13 cellular contexts compared by ENCODE assay signal in genomic region chr3:124520970-124521369, GRCh38.
DNase-seq lines count a peak whose midpoint lies in the region; ATAC-seq, FAIRE-seq and TF ChIP-seq lines count a peak whose summit lies in the region.
"Had no signal": no experiment of that assay in that cellular context is flagged by ENCODE, and none has a peak within 500 bp of the region (broad histone marks: within the 10 kb centered on the region; RNA-seq: fewer than 3 reads in every experiment).

No MANE protein-coding gene starts in this region.

- POLR2A ChIA-PET in WTC11 (lab: Charles Lee): no interaction called here

- ATAC-seq in WTC11 (peak; percentile 61), pancreas (peak; percentile 80 to 98 (median 95))
- ATAC-seq in stimulated activated memory B cell treated with anti-CD40 and anti-IgM and Interleukin-4, amounts not matched to agents 10 μg/mL and 1 μg/mL and 100 μg/mL, for 72 hours: no peak

- BruUV-seq in mammary epithelial cell (replicated peaks; lab: Mats Ljungman, UMichigan): no TSS peak

- peak; percentile 41 for DNase-seq in HT-29 (ENCODE audit: low spot score)
- peak; percentile 86 for DNase-seq in NCI-H2081 treated with DMSO at 0.1 percent for 48 hours (lab: John Stamatoyannopoulos, UW)
- DNase-seq in WTC11 (ENCODE audit: low spot score): no peak
- DNase-seq in pancreas: peak in 2 of 6 donors; percentile 16 to 26
- no peak for DNase-seq in NK-92 treated with Interleukin-12 subunit alpha and Interleukin-12 subunit beta, amount 100 ng/mL, for 24 hours (lab: John Stamatoyannopoulos, UW)
- no peak for DNase-seq in OCI-M1 (lab: John Stamatoyannopoulos, UW)
- no peak for DNase-seq in mammary epithelial cell
- DNase-seq: activated CD4-positive, alpha-beta T cell treated with anti-CD3 and anti-CD28 coated beads, Interleukin-2, amount 50 U/mL, for 1 hour; CD4-positive, alpha-beta memory T cell; spleen; T-helper 1 cell had no signal

- dilution Hi-C loops in mammary epithelial cell (cut with HindIII; ENCODE audit: low sequenced_read_pairs): no loop called here

- no peaks in the 10 kb centered on the region for H3K79me2 ChIP-seq in mammary epithelial cell (ENCODE audit: insufficient read depth, low read length)

- no peak overlapping the region for H3K9ac ChIP-seq in mammary epithelial cell (ENCODE audit: insufficient read depth, low read length)
- H3K9ac ChIP-seq: neural progenitor cell had no signal

- H3K4me3 ChIP-seq in pancreas: no peak overlapping the region
- no peak overlapping the region for H3K4me3 ChIP-seq in mammary epithelial cell (replicated peaks in 1 of 3; ENCODE audit: insufficient read depth in 1 of 3, low read depth in 2 of 3, low read length in 3 of 3)
- H3K4me3 ChIP-seq: neural progenitor cell, spleen had no signal

- H3K4me3 Mint-ChIP-seq in WTC11: no peak overlapping the region
- H3K4me3 Mint-ChIP-seq in stimulated activated memory B cell treated with anti-CD40 and anti-IgM and Interleukin-4, amounts not matched to agents 10 μg/mL and 1 μg/mL and 100 μg/mL, for 72 hours: no peak overlapping the region
- H3K4me3 Mint-ChIP-seq: CD4-positive, alpha-beta memory T cell; neural progenitor cell had no signal

- no peaks in the 10 kb centered on the region for H4K20me1 ChIP-seq in mammary epithelial cell (ENCODE audit: insufficient read depth, low read length)

- no peaks in the 10 kb centered on the region for H3K9me3 ChIP-seq in pancreas
- H3K9me3 ChIP-seq in mammary epithelial cell (replicated peaks; ENCODE audit: insufficient read depth, low read length): no peaks in the 10 kb centered on the region

- in situ Hi-C loops in mammary epithelial cell (cut with MboI; ENCODE audit: low sequenced_read_pairs in 2 of 2): no loop called here

- intact Hi-C loops in pancreas (cut with DNase I) (no loop called here), mammary epithelial cell (cut with micrococcal nuclease) (no loop called here)

- peaks cover 7% of the 10 kb centered on the region; the same call in 1 of the 2 replicates for H3K36me3 Mint-ChIP-seq in WTC11
- H3K36me3 Mint-ChIP-seq in stimulated activated memory B cell treated with anti-CD40 and anti-IgM and Interleukin-4, amounts not matched to agents 10 μg/mL and 1 μg/mL and 100 μg/mL, for 72 hours: no peaks in the 10 kb centered on the region
- H3K36me3 Mint-ChIP-seq: CD4-positive, alpha-beta memory T cell; neural progenitor cell had no signal

- H3K9me3 Mint-ChIP-seq in WTC11: peaks cover 9% of the 10 kb centered on the region
- H3K9me3 Mint-ChIP-seq in stimulated activated memory B cell treated with anti-CD40 and anti-IgM and Interleukin-4, amounts not matched to agents 10 μg/mL and 1 μg/mL and 100 μg/mL, for 72 hours: peaks cover 5% of the 10 kb centered on the region
- H3K9me3 Mint-ChIP-seq: neural progenitor cell had no signal

- no peak overlapping the region for H3K4me2 ChIP-seq in mammary epithelial cell (ENCODE audit: insufficient read depth, low read depth, low read length)
- H3K4me2 ChIP-seq: neural progenitor cell had no signal

- TF ChIP-seq CTCF in WTC11 (IDR thresholded peaks at IDR 0.05) (no peak), pancreas (IDR thresholded peaks at IDR 0.05) (no peak), mammary epithelial cell (conservative IDR thresholded peaks at IDR 0.05 in 1 of 2, IDR thresholded peaks at IDR 0.05 in 1 of 2; ENCODE audit: extremely low read depth in 1 of 2, insufficient read depth in 1 of 2, low read depth in 1 of 2, low read length in 2 of 2) (no peak)

- H3K36me3 ChIP-seq in pancreas (no peaks in the 10 kb centered on the region), mammary epithelial cell (ENCODE audit: insufficient read depth, low read length) (no peaks in the 10 kb centered on the region)
- H3K36me3 ChIP-seq: neural progenitor cell, spleen had no signal

- peak overlapping the region; percentile 38 for H3K27ac Mint-ChIP-seq in WTC11
- no peak overlapping the region for H3K27ac Mint-ChIP-seq in stimulated activated memory B cell treated with anti-CD40 and anti-IgM and Interleukin-4, amounts not matched to agents 10 μg/mL and 1 μg/mL and 100 μg/mL, for 72 hours
- H3K27ac Mint-ChIP-seq: CD4-positive, alpha-beta memory T cell; neural progenitor cell had no signal

- H3K27ac ChIP-seq in pancreas (no peak overlapping the region), mammary epithelial cell (ENCODE audit: insufficient read depth, low read depth, low read length) (no peak overlapping the region)
- H3K27ac ChIP-seq: neural progenitor cell, spleen had no signal

- 20 to 26% methylated on average over 5 of the region's 5 CpGs for WGBS in pancreas, 2 donors
- 83% methylated on average over 5 of the region's 5 CpGs for WGBS in mammary epithelial cell (ENCODE audit: low coverage, missing lambda C conversion rate)

- CTCF ChIA-PET in WTC11 (lab: Charles Lee): interaction anchor here (1.0 kb wide), 1 partner anchor 38 kb away, joined by 3 read pairs; no protein-coding TSS in a partner anchor
- CTCF ChIA-PET in mammary epithelial cell (lab: Charles Lee; ENCODE audit: low non-redundant PET): no interaction called here

- H3K27me3 ChIP-seq in pancreas: no peaks in the 10 kb centered on the region
- no peaks in the 10 kb centered on the region for H3K27me3 ChIP-seq in mammary epithelial cell (ENCODE audit: insufficient read depth, low read length)
- H3K27me3 ChIP-seq: neural progenitor cell, spleen had no signal

- peaks cover 28% of the 10 kb centered on the region for H3K4me1 Mint-ChIP-seq in WTC11
- no peaks in the 10 kb centered on the region for H3K4me1 Mint-ChIP-seq in stimulated activated memory B cell treated with anti-CD40 and anti-IgM and Interleukin-4, amounts not matched to agents 10 μg/mL and 1 μg/mL and 100 μg/mL, for 72 hours
- H3K4me1 Mint-ChIP-seq: CD4-positive, alpha-beta memory T cell had no signal

- H3K4me1 ChIP-seq in pancreas (peaks cover 6 to 10% (median 10%) of the 10 kb centered on the region in 3 donors), mammary epithelial cell (ENCODE audit: insufficient read depth, low read length) (peaks cover 12% of the 10 kb centered on the region)
- H3K4me1 ChIP-seq: neural progenitor cell, spleen had no signal

- no peak overlapping the region for H2AFZ ChIP-seq in mammary epithelial cell (ENCODE audit: low read depth, low read length)
- H2AFZ ChIP-seq: neural progenitor cell had no signal

- no peak for FAIRE-seq in pancreas (lab: Jason Lieb, UNC)

- H3K27me3 Mint-ChIP-seq in WTC11 (ENCODE audit: low read depth): peaks cover 2% of the 10 kb centered on the region; the same call in 1 of the 2 replicates
- H3K27me3 Mint-ChIP-seq in stimulated activated memory B cell treated with anti-CD40 and anti-IgM and Interleukin-4, amounts not matched to agents 10 μg/mL and 1 μg/mL and 100 μg/mL, for 72 hours: peaks cover 29% of the 10 kb centered on the region

TF ChIP-seq in WTC11, 78 proteins besides CTCF, POLR2A, EP300 and RAD21 (continues in another document):
- TF ChIP-seq EMX1 (CRISPR knock-in tag; IDR thresholded peaks at IDR 0.05) (no peak), FOXJ3 (CRISPR knock-in tag; IDR thresholded peaks at IDR 0.05; ENCODE audit: borderline replicate concordance) (no peak), USF2 (CRISPR knock-in tag; IDR thresholded peaks at IDR 0.05) (no peak), KAT7 (CRISPR knock-in tag; IDR thresholded peaks at IDR 0.05; ENCODE audit: borderline replicate concordance) (no peak), ZNF317 (CRISPR knock-in tag; IDR thresholded peaks at IDR 0.05; ENCODE audit: borderline replicate concordance, low read depth) (no peak), ZNF138 (CRISPR knock-in tag; conservative IDR thresholded peaks at IDR 0.05) (no peak), ATF3 (CRISPR knock-in tag; conservative IDR thresholded peaks at IDR 0.05) (no peak), ZBTB21 (CRISPR knock-in tag; IDR thresholded peaks at IDR 0.05; ENCODE audit: borderline replicate concordance) (no peak), SP1 (CRISPR knock-in tag; conservative IDR thresholded peaks at IDR 0.05) (no peak), ZNF671 (CRISPR knock-in tag; IDR thresholded peaks at IDR 0.05) (no peak), ESRRA (CRISPR knock-in tag; IDR thresholded peaks at IDR 0.05; ENCODE audit: borderline replicate concordance) (no peak), AR (CRISPR knock-in tag; IDR thresholded peaks at IDR 0.05) (no peak), MYBL2 (CRISPR knock-in tag; IDR thresholded peaks at IDR 0.05) (no peak), SMAD3 (CRISPR knock-in tag; IDR thresholded peaks at IDR 0.05; ENCODE audit: borderline replicate concordance) (no peak), FOXP1 (CRISPR knock-in tag; IDR thresholded peaks at IDR 0.05; ENCODE audit: borderline replicate concordance) (no peak)

Comparison
In these comparisons a context has a peak if more than half of its experiments do, and no peak if none do; other contexts are left out.
1. DNase-seq: peak in HT-29 (single experiment) and NCI-H2081 treated with DMSO at 0.1 percent for 48 hours (single experiment); none in WTC11 (single experiment), NK-92 treated with Interleukin-12 subunit alpha and Interleukin-12 subunit beta, amount 100 ng/mL, for 24 hours (single experiment), OCI-M1 (single experiment) and mammary epithelial cell (single experiment).